In genomic region chr14:63045612-63046320, GRCh38 we compare ENCODE assay signal across 8 cellular contexts. TPM values are rescaled to one million over a fixed set of nuclear protein-coding genes. Genes with fewer than 3 reads are reported as not detected.
DNase-seq lines count a peak whose midpoint lies in the region; ATAC-seq, FAIRE-seq and TF ChIP-seq lines count a peak whose summit lies in the region.

No MANE protein-coding gene starts in this region.

- TF ChIP-seq CTCF in D721Med (IDR thresholded peaks at IDR 0.05; ENCODE audit: insufficient read depth, missing control alignments) = no peak
- TF ChIP-seq CTCF in KMS-11 (conservative IDR thresholded peaks at IDR 0.05; ENCODE audit: low read depth, low read length) = no peak

- H3K9ac ChIP-seq in KMS-11 = no peak overlapping the region
- H3K9ac ChIP-seq in iPS-15b (ENCODE audit: low read depth, low read length) = no peak overlapping the region
- no peak overlapping the region for H3K9ac ChIP-seq in stomach smooth muscle (ENCODE audit: low read length in 2 of 2)

- H3K36me3 ChIP-seq in KMS-11 (ENCODE audit: insufficient read depth) (no peaks in the 10 kb centered on the region), iPS-15b (ENCODE audit: control insufficient read depth, insufficient read depth, low read length) (no peaks in the 10 kb centered on the region), stomach smooth muscle (ENCODE audit: control insufficient read depth in 2 of 2, insufficient read depth in 2 of 2, low read length in 2 of 2) (no peaks in the 10 kb centered on the region)
- no peaks in the 10 kb centered on the region for H3K36me3 ChIP-seq in CD8-positive, alpha-beta memory T cell (ENCODE audit: insufficient read depth, low read length)

- no peaks in the 10 kb centered on the region for H3K4me1 Mint-ChIP-seq in activated naive CD8-positive, alpha-beta T cell treated with anti-CD3 and anti-CD28 coated beads, Interleukin-2, amount 50 U/mL, for 24 hours
- peaks cover 0 to 4% (median 0%) of the 10 kb centered on the region in 3 donors for H3K4me1 Mint-ChIP-seq in CD8-positive, alpha-beta memory T cell

- no peak overlapping the region for H3K4me2 ChIP-seq in KMS-11

- H3K27ac Mint-ChIP-seq in activated naive CD8-positive, alpha-beta T cell treated with anti-CD3 and anti-CD28 coated beads, Interleukin-2, amount 50 U/mL, for 24 hours = no peak overlapping the region
- no peak overlapping the region for H3K27ac Mint-ChIP-seq in CD8-positive, alpha-beta memory T cell

- H3K79me2 ChIP-seq in KMS-11 (ENCODE audit: insufficient read depth, low read depth) = no peaks in the 10 kb centered on the region

- peak overlapping the region; percentile 49; the same call in 1 of the 2 replicates for H2AFZ ChIP-seq in KMS-11 (ENCODE audit: low read depth)

- CTCF ChIA-PET in CD8-positive, alpha-beta memory T cell (lab: Charles Lee) = no interaction called here

- H3K9me3 Mint-ChIP-seq in activated naive CD8-positive, alpha-beta T cell treated with anti-CD3 and anti-CD28 coated beads, Interleukin-2, amount 50 U/mL, for 24 hours = no peaks in the 10 kb centered on the region
- peaks cover 0 to 4% (median 0%) of the 10 kb centered on the region in 5 donors for H3K9me3 Mint-ChIP-seq in CD8-positive, alpha-beta memory T cell

- H3K27ac ChIP-seq in KMS-11 = no peak overlapping the region
- no peak overlapping the region for H3K27ac ChIP-seq in stomach smooth muscle (ENCODE audit: low read length)
- no peak overlapping the region for H3K27ac ChIP-seq in CD8-positive, alpha-beta memory T cell (ENCODE audit: low read depth, low read length)

- no peaks in the 10 kb centered on the region for H3K36me3 Mint-ChIP-seq in activated naive CD8-positive, alpha-beta T cell treated with anti-CD3 and anti-CD28 coated beads, Interleukin-2, amount 50 U/mL, for 24 hours (ENCODE audit: low read depth)
- H3K36me3 Mint-ChIP-seq in CD8-positive, alpha-beta memory T cell = no peaks in the 10 kb centered on the region

- no peak for FAIRE-seq in D721Med (lab: Jason Lieb, UNC)

- H3K9me3 ChIP-seq in iPS-15b (ENCODE audit: control insufficient read depth, insufficient read depth, low read length) = no peaks in the 10 kb centered on the region
- no peaks in the 10 kb centered on the region for H3K9me3 ChIP-seq in stomach smooth muscle (ENCODE audit: control insufficient read depth in 2 of 2, low read length in 2 of 2)
- H3K9me3 ChIP-seq in CD8-positive, alpha-beta memory T cell (ENCODE audit: low read length) = no peaks in the 10 kb centered on the region

- H4K20me1 ChIP-seq in KMS-11 (ENCODE audit: insufficient read depth) = no peaks in the 10 kb centered on the region

- no peak overlapping the region for H3K4me3 Mint-ChIP-seq in activated naive CD8-positive, alpha-beta T cell treated with anti-CD3 and anti-CD28 coated beads, Interleukin-2, amount 50 U/mL, for 24 hours
- no peak overlapping the region for H3K4me3 Mint-ChIP-seq in CD8-positive, alpha-beta memory T cell

- H3K4me1 ChIP-seq in KMS-11 (ENCODE audit: low read depth, poor library complexity, severe bottlenecking) (peaks cover 7% of the 10 kb centered on the region), iPS-15b (ENCODE audit: control insufficient read depth, insufficient read depth, low read length) (peaks cover 5% of the 10 kb centered on the region), stomach smooth muscle (ENCODE audit: control insufficient read depth, insufficient read depth, low read length) (peaks cover 12% of the 10 kb centered on the region)
- no peaks in the 10 kb centered on the region for H3K4me1 ChIP-seq in CD8-positive, alpha-beta memory T cell (ENCODE audit: insufficient read depth, low read length)

- ATAC-seq in activated naive CD8-positive, alpha-beta T cell treated with anti-CD3 and anti-CD28 coated beads, Interleukin-2, amount 50 U/mL, for 24 hours = peak; percentile 40
- no peak for ATAC-seq in GM19455 (IDR thresholded peaks at IDR 0.05; ENCODE audit: unreplicated experiment)

- no peak overlapping the region for H3K4me3 ChIP-seq in KMS-11 (IDR thresholded peaks at IDR 0.05; ENCODE audit: insufficient read depth, low read depth, low read length)
- peak overlapping the region; percentile 84 for H3K4me3 ChIP-seq in iPS-15b (ENCODE audit: low read depth, low read length)
- H3K4me3 ChIP-seq in stomach smooth muscle (ENCODE audit: low read length in 2 of 2) = peak overlapping the region; percentile 25 to 66
- no peak overlapping the region for H3K4me3 ChIP-seq in CD8-positive, alpha-beta memory T cell (ENCODE audit: low read length)

- H3K27me3 ChIP-seq in KMS-11 (ENCODE audit: insufficient read depth, low read depth) (no peaks in the 10 kb centered on the region), iPS-15b (ENCODE audit: control insufficient read depth, insufficient read depth, low read length) (peaks cover 52% of the 10 kb centered on the region), stomach smooth muscle (ENCODE audit: control insufficient read depth in 1 of 2, insufficient read depth in 2 of 2, low read length in 2 of 2) (peaks cover 31 to 51% of the 10 kb centered on the region in 2 donors)
- H3K27me3 ChIP-seq in CD8-positive, alpha-beta memory T cell (ENCODE audit: insufficient read depth, low read length, poor library complexity, severe bottlenecking) = no peaks in the 10 kb centered on the region

- POLR2A ChIA-PET in CD8-positive, alpha-beta memory T cell (lab: Charles Lee) = no interaction called here

- peaks cover 45% of the 10 kb centered on the region for H3K27me3 Mint-ChIP-seq in activated naive CD8-positive, alpha-beta T cell treated with anti-CD3 and anti-CD28 coated beads, Interleukin-2, amount 50 U/mL, for 24 hours
- H3K27me3 Mint-ChIP-seq in CD8-positive, alpha-beta memory T cell = peaks cover 20 to 34% of the 10 kb centered on the region in 2 donors

- DNase-seq in D721Med (ENCODE audit: insufficient read length, low spot score) (peak; percentile 39), mesenteric fat pad (ENCODE audit: low spot score) (no peak)
- DNase-seq in activated naive CD8-positive, alpha-beta T cell treated with anti-CD3 and anti-CD28 coated beads, Interleukin-2, amount 50 U/mL, for 24 hours = no peak
- no peak for DNase-seq in CD8-positive, alpha-beta memory T cell

RNA-seq across cellular contexts. Expression of gene KCNH5, which starts 0.5 kb away (rescaled TPM):
- not detected for total RNA-seq in CD8-positive, alpha-beta memory T cell
- polyA plus RNA-seq in CD8-positive, alpha-beta memory T cell = not detected
- not detected for total RNA-seq in mesenteric fat pad

Comparison
In these comparisons a context has a peak if more than half of its experiments do, and no peak if none do; other contexts are left out.
1. H3K4me3 ChIP-seq: peak in iPS-15b (single experiment) and stomach smooth muscle (2 of 2); none in KMS-11 (single experiment) and CD8-positive, alpha-beta memory T cell (single experiment).